ENCODE assay signal across 18 cellular contexts in genomic region chr15:87518957-87519356, GRCh38.
DNase-seq lines count a peak whose midpoint lies in the region; ATAC-seq and TF ChIP-seq lines count a peak whose summit lies in the region.
"Had no signal": no experiment of that assay in that cellular context is flagged by ENCODE, and none has a peak within 500 bp of the region (broad histone marks: within the 10 kb centered on the region; RNA-seq: fewer than 3 reads in every experiment).

No MANE protein-coding gene starts in this region.

- no peak overlapping the region for H2AK5ac ChIP-seq in H9 (ENCODE audit: insufficient read length, low read length)

- H3K27me3 Mint-ChIP-seq in H9 (ENCODE audit: low read depth) (no peaks in the 10 kb centered on the region), endodermal cell (ENCODE audit: insufficient read depth) (no peaks in the 10 kb centered on the region), type B pancreatic cell (peaks cover 3% of the 10 kb centered on the region)
- H3K27me3 Mint-ChIP-seq: CD4-positive, CD25-positive, alpha-beta regulatory T cell had no signal

- H3K27ac Mint-ChIP-seq in H9 (no peak overlapping the region), endodermal cell (no peak overlapping the region), type B pancreatic cell (no peak overlapping the region)
- H3K27ac Mint-ChIP-seq: CD4-positive, CD25-positive, alpha-beta regulatory T cell; CD8-positive, alpha-beta T cell had no signal

- H2BK20ac ChIP-seq in H9 (ENCODE audit: low read depth, low read length, poor library complexity, severe bottlenecking): no peak overlapping the region

- H4K5ac ChIP-seq in H9 (ENCODE audit: insufficient read length, low read depth, low read length): no peak overlapping the region

- DNase-seq in H9 (no peak), endodermal cell (no peak), foreskin keratinocyte (no peak), hepatocyte (ENCODE audit: low spot score) (no peak), type B pancreatic cell (ENCODE audit: extremely low spot score, unreplicated experiment) (no peak), COR-L47 (lab: John Stamatoyannopoulos, UW) (no peak)
- DNase-seq: CD4-positive, CD25-positive, alpha-beta regulatory T cell; CD8-positive, alpha-beta T cell; DMS 273 treated with DMSO at 0.1 percent for 48 hours; DMS79; EL; GDM1; GM23248; H7 had no signal

- H4K8ac ChIP-seq in H9 (replicated peaks; ENCODE audit: insufficient read length, low read depth, low read length): no peak overlapping the region

- TF ChIP-seq CTCF in H9 (conservative IDR thresholded peaks at IDR 0.05) (peak; percentile 47; the same call in 2 of the 3 replicates), endodermal cell (conservative IDR thresholded peaks at IDR 0.05) (peak; percentile 56), foreskin keratinocyte (conservative IDR thresholded peaks at IDR 0.05) (peak; percentile 16), hepatocyte (IDR thresholded peaks at IDR 0.05; ENCODE audit: poor library complexity) (no peak), type B pancreatic cell (conservative IDR thresholded peaks at IDR 0.05) (no peak)

- H3K36me3 ChIP-seq in endodermal cell (ENCODE audit: control insufficient read depth, insufficient read depth, low read length): no peaks in the 10 kb centered on the region
- H3K36me3 ChIP-seq in hepatocyte (replicated peaks; ENCODE audit: insufficient read depth, low read depth): no peaks in the 10 kb centered on the region
- H3K36me3 ChIP-seq: BLaER1 had no signal

- H3K4ac ChIP-seq in H9 (ENCODE audit: low read depth, low read length): no peak overlapping the region

- H4K91ac ChIP-seq in H9 (ENCODE audit: insufficient read length, low read depth, low read length): no peak overlapping the region

- H3K14ac ChIP-seq in H9 (ENCODE audit: insufficient read depth, low read length): no peak overlapping the region

- H3K36me3 Mint-ChIP-seq in H9 (ENCODE audit: insufficient read depth in 1 of 3, low read depth in 3 of 3) (no peaks in the 10 kb centered on the region), endodermal cell (ENCODE audit: low read depth) (no peaks in the 10 kb centered on the region), type B pancreatic cell (no peaks in the 10 kb centered on the region)
- H3K36me3 Mint-ChIP-seq: CD4-positive, CD25-positive, alpha-beta regulatory T cell; CD8-positive, alpha-beta T cell had no signal

- H3K27ac ChIP-seq in H9 (ENCODE audit: insufficient read length, low read depth, low read length) (no peak overlapping the region), endodermal cell (ENCODE audit: low read depth, low read length) (no peak overlapping the region), foreskin keratinocyte (no peak overlapping the region), hepatocyte (no peak overlapping the region)
- H3K27ac ChIP-seq: BLaER1, C4-2B, GM23248 had no signal

- no peak overlapping the region for H3K18ac ChIP-seq in H9 (ENCODE audit: insufficient read length, low read depth, low read length)

- H3T11ph ChIP-seq in H9 (ENCODE audit: low read length): no peak overlapping the region

- H3K4me2 ChIP-seq in H9 (ENCODE audit: insufficient read depth, insufficient read length, low read length): no peak overlapping the region
- H3K4me2 ChIP-seq in hepatocyte: no peak overlapping the region
- H3K4me2 ChIP-seq: BLaER1 had no signal

- H3K4me3 ChIP-seq in endodermal cell (ENCODE audit: low read length): no peak overlapping the region
- H3K4me3 ChIP-seq in hepatocyte: no peak overlapping the region
- H3K4me3 ChIP-seq: BLaER1, GM12878, GM23248 had no signal

- H2AFZ ChIP-seq in H9 (ENCODE audit: low read length) (no peak overlapping the region), hepatocyte (no peak overlapping the region)
- H2AFZ ChIP-seq: GM23248 had no signal

- no peak for ATAC-seq in foreskin keratinocyte
- ATAC-seq: CD8-positive, alpha-beta T cell; GM12878; HCT116 had no signal

- no peaks in the 10 kb centered on the region for H3K9me3 ChIP-seq in H9 (ENCODE audit: control insufficient read depth, low read depth, low read length)
- H3K9me3 ChIP-seq in endodermal cell (ENCODE audit: control insufficient read depth, low read length): no peaks in the 10 kb centered on the region
- no peaks in the 10 kb centered on the region for H3K9me3 ChIP-seq in hepatocyte (ENCODE audit: low read depth)
- H3K9me3 ChIP-seq: BLaER1 had no signal

- no peaks in the 10 kb centered on the region for H3K9me2 ChIP-seq in hepatocyte (replicated peaks; ENCODE audit: insufficient read depth)

- H3K23ac ChIP-seq in H9 (ENCODE audit: insufficient read length, low read depth, low read length): no peak overlapping the region

- no peak overlapping the region for H2BK5ac ChIP-seq in H9 (ENCODE audit: insufficient read length, low read length)

- H3K79me1 ChIP-seq in H9 (ENCODE audit: insufficient read depth, low read depth, low read length, poor library complexity, severe bottlenecking): no peaks in the 10 kb centered on the region

- no peak overlapping the region for H3K9ac ChIP-seq in H9 (ENCODE audit: extremely low read depth, insufficient read length, low read length)
- no peak overlapping the region for H3K9ac ChIP-seq in endodermal cell (ENCODE audit: extremely low read depth, low read length, poor library complexity, severe bottlenecking)
- H3K9ac ChIP-seq: BLaER1, GM23248 had no signal

- H3K79me2 ChIP-seq in H9 (ENCODE audit: insufficient read depth, low read length) (no peaks in the 10 kb centered on the region), hepatocyte (no peaks in the 10 kb centered on the region)

- H2BK12ac ChIP-seq in H9 (ENCODE audit: insufficient read length, low read depth, low read length): no peak overlapping the region

- no CpG with 5 or more reads among the region's 3 CpGs for WGBS in H9 (ENCODE audit: extremely low coverage, insufficient read length, low lambda C conversion rate)
- WGBS in endodermal cell (ENCODE audit: insufficient coverage in 1 of 2, insufficient read length in 1 of 2), 2 experiments: 89 to 94% methylated on average over 1 to 3 of the region's 3 CpGs
- 86% methylated on average over 3 of the region's 3 CpGs for WGBS in hepatocyte (ENCODE audit: low lambda C conversion rate, missing lambda C conversion rate)

- no peak overlapping the region for H2BK15ac ChIP-seq in H9 (ENCODE audit: low read depth, low read length)

- H2BK120ac ChIP-seq in H9 (ENCODE audit: low read depth, low read length, poor library complexity, severe bottlenecking): no peak overlapping the region

- H3K4me1 Mint-ChIP-seq in H9 (no peaks in the 10 kb centered on the region), endodermal cell (no peaks in the 10 kb centered on the region), type B pancreatic cell (ENCODE audit: unreplicated experiment) (no peaks in the 10 kb centered on the region)
- H3K4me1 Mint-ChIP-seq: CD4-positive, CD25-positive, alpha-beta regulatory T cell had no signal

- H3K4me1 ChIP-seq in H9 (ENCODE audit: insufficient read depth, low read length) (no peaks in the 10 kb centered on the region), endodermal cell (ENCODE audit: control insufficient read depth, insufficient read depth, low read length) (no peaks in the 10 kb centered on the region), foreskin keratinocyte (no peaks in the 10 kb centered on the region), hepatocyte (ENCODE audit: insufficient read depth) (no peaks in the 10 kb centered on the region)
- H3K4me1 ChIP-seq: BLaER1 had no signal

- H3K27me3 ChIP-seq in H9 (ENCODE audit: insufficient read depth, low read length) (no peaks in the 10 kb centered on the region), endodermal cell (ENCODE audit: control insufficient read depth, insufficient read depth, low read length, poor library complexity, severe bottlenecking) (no peaks in the 10 kb centered on the region), foreskin keratinocyte (no peaks in the 10 kb centered on the region), hepatocyte (no peaks in the 10 kb centered on the region)
- H3K27me3 ChIP-seq: BLaER1 had no signal

- H4K20me1 ChIP-seq in H9 (ENCODE audit: control insufficient read depth, insufficient read depth, insufficient read length): no peaks in the 10 kb centered on the region
- no peaks in the 10 kb centered on the region for H4K20me1 ChIP-seq in hepatocyte (ENCODE audit: insufficient read depth, poor library complexity, severe bottlenecking)
- H4K20me1 ChIP-seq: BLaER1 had no signal

- no peaks in the 10 kb centered on the region for H3K23me2 ChIP-seq in H9 (ENCODE audit: insufficient read length, low read depth, low read length, poor library complexity, severe bottlenecking)

- no peak overlapping the region for H3K56ac ChIP-seq in H9 (ENCODE audit: insufficient read length, low read depth, low read length)

- H3K4me3 Mint-ChIP-seq in H9: no peak overlapping the region
- no peak overlapping the region for H3K4me3 Mint-ChIP-seq in endodermal cell
- no peak overlapping the region for H3K4me3 Mint-ChIP-seq in type B pancreatic cell
- H3K4me3 Mint-ChIP-seq: CD4-positive, CD25-positive, alpha-beta regulatory T cell; CD8-positive, alpha-beta T cell had no signal

- H3K9me3 Mint-ChIP-seq in H9 (no peaks in the 10 kb centered on the region), endodermal cell (no peaks in the 10 kb centered on the region), type B pancreatic cell (no peaks in the 10 kb centered on the region)
- H3K9me3 Mint-ChIP-seq: CD8-positive, alpha-beta T cell had no signal

Comparison
In these comparisons a context has a peak if more than half of its experiments do, and no peak if none do; other contexts are left out.
1. CTCF ChIP-seq: peak in H9 (single experiment), endodermal cell (single experiment) and foreskin keratinocyte (single experiment); none in hepatocyte (single experiment) and type B pancreatic cell (single experiment).